8 cellular contexts compared by ENCODE assay signal in the genomic region with DNA sequence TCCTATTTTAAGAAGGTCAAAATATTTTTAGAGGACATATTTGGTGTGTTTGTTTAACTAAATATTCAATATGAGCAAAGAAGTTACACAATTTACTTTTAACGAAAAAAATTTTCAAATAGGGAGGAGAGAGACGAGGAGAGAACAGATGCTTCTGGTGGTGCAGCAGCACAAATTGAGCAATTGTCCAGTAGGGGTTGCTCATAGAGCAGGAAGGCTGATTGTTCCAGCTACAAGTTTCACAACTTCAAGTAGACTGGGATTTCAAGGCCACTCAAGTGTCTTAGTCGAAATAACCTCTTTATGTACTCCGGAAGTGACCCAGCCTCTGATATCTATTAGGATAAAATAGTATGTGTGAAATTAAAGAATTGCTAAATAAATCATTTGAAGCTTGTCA.
A peak's percentile ranks its signal among the peaks of the same experiment; 100 is the strongest.
DNase-seq lines count a peak whose midpoint lies in the region; ATAC-seq and TF ChIP-seq lines count a peak whose summit lies in the region.

No MANE protein-coding gene starts in this region.

- no peak overlapping the region for H3K27ac ChIP-seq in osteoblast (ENCODE audit: low read depth, low read length)

- no peak for ATAC-seq in HG02571 (IDR thresholded peaks at IDR 0.05; ENCODE audit: unreplicated experiment)
- ATAC-seq in HG03469 (IDR thresholded peaks at IDR 0.05; ENCODE audit: unreplicated experiment), result no peak
- no peak for ATAC-seq in HG02623 (IDR thresholded peaks at IDR 0.05; ENCODE audit: unreplicated experiment)

- no peaks in the 10 kb centered on the region for H3K27me3 ChIP-seq in NT2/D1 (ENCODE audit: insufficient read depth, insufficient read length)
- no peaks in the 10 kb centered on the region for H3K27me3 ChIP-seq in osteoblast (ENCODE audit: insufficient read depth, low read length)

- H3K4me2 ChIP-seq in osteoblast (ENCODE audit: insufficient read depth, low read length), result no peak overlapping the region

- H3K4me3 ChIP-seq in NT2/D1 (ENCODE audit: insufficient read length, low read depth), result no peak overlapping the region
- no peak overlapping the region for H3K4me3 ChIP-seq in epithelial cell of esophagus (ENCODE audit: low read length)
- no peak overlapping the region for H3K4me3 ChIP-seq in osteoblast (ENCODE audit: insufficient read depth, low read length)

- H3K9ac ChIP-seq in NT2/D1 (ENCODE audit: insufficient read length, low read depth), result no peak overlapping the region

- DNase-seq in GM10266 (ENCODE audit: extremely low spot score) (no peak), NT2/D1 (ENCODE audit: low read depth, low spot score) (peak; percentile 30), epithelial cell of esophagus (ENCODE audit: low read depth) (peak; percentile 78), osteoblast (ENCODE audit: insufficient read length, low spot score, missing footprints) (peak; percentile 3), retina (no peak)

- TF ChIP-seq CTCF in GM10266 (IDR thresholded peaks at IDR 0.05; ENCODE audit: control insufficient read depth, insufficient read depth, low read depth, missing control alignments) (peak; percentile 12), epithelial cell of esophagus (IDR thresholded peaks at IDR 0.05; ENCODE audit: insufficient read depth, low read depth, low read length, missing control alignments) (peak; percentile 81), osteoblast (IDR thresholded peaks at IDR 0.05; ENCODE audit: extremely low read depth, low read depth, low read length) (peak; percentile 87)

- H3K36me3 ChIP-seq in NT2/D1 (ENCODE audit: insufficient read depth, insufficient read length, low read length), result no peaks in the 10 kb centered on the region
- H3K36me3 ChIP-seq in osteoblast (ENCODE audit: insufficient read depth, low read length), result no peaks in the 10 kb centered on the region

- H3K9me3 ChIP-seq in NT2/D1 (ENCODE audit: insufficient read depth, low read length), result no peaks in the 10 kb centered on the region
- H3K9me3 ChIP-seq in osteoblast (ENCODE audit: low read depth, low read length), result no peaks in the 10 kb centered on the region

- no peaks in the 10 kb centered on the region for H3K79me2 ChIP-seq in osteoblast (ENCODE audit: insufficient read depth, low read length)

- no peak overlapping the region for H2AFZ ChIP-seq in osteoblast (ENCODE audit: low read length)

- H3K4me1 ChIP-seq in NT2/D1 (ENCODE audit: insufficient read depth, insufficient read length) (no peaks in the 10 kb centered on the region), osteoblast (ENCODE audit: insufficient read depth, low read length) (peaks cover 6% of the 10 kb centered on the region)

- H4K20me1 ChIP-seq in osteoblast (ENCODE audit: insufficient read depth, low read length), result no peaks in the 10 kb centered on the region

Comparison
In these comparisons a context has a peak if more than half of its experiments do, and no peak if none do; other contexts are left out.
1. DNase-seq: peak in NT2/D1 (single experiment), epithelial cell of esophagus (single experiment) and osteoblast (single experiment); none in GM10266 (single experiment) and retina (single experiment).
2. CTCF ChIP-seq: peak in every context shown above with its lines; median percentile 87 in osteoblast; 81 in epithelial cell of esophagus; 12 in GM10266.